In the genomic region with DNA sequence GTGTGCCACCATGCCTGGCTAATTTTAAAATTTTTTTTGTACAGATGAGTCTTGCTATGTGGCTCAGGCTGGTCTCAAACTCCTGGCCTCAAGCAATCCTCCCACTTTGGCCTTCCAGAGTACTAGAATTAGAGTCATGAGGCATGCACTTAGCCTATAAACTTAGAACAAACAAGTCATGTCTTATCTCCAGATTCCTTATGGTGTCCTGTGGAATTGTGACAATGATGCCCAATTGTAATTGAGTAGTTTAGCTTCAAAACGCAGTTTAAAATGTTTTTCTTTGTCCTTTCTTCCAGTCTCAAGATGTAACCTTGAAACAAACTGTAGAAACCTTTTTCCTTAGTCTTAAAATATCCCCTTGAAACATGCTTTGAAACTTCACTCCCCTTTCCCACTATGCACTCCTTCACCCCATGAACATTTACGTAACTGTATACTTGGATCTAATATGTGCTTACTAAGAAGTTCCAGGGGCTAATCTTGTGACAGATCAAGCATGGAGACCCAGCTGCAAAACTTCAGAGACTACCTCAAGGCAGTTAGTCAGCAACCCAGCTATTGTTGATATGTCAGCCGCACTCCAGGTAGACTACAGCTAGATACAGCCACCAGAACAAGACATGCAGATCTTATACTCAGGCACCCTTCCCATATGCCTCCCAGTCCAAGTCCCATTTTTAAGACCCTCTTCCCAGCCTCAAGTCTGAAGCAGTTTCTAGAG, we compare ENCODE assay signal across 2 cellular contexts.
TF ChIP-seq lines count a peak whose summit lies in the region.

No MANE protein-coding gene starts in this region.

TF ChIP-seq in GM23338, 12 proteins besides CTCF, POLR2A, EP300 and RAD21 (continues in another document):
- TF ChIP-seq, protein P1, sequence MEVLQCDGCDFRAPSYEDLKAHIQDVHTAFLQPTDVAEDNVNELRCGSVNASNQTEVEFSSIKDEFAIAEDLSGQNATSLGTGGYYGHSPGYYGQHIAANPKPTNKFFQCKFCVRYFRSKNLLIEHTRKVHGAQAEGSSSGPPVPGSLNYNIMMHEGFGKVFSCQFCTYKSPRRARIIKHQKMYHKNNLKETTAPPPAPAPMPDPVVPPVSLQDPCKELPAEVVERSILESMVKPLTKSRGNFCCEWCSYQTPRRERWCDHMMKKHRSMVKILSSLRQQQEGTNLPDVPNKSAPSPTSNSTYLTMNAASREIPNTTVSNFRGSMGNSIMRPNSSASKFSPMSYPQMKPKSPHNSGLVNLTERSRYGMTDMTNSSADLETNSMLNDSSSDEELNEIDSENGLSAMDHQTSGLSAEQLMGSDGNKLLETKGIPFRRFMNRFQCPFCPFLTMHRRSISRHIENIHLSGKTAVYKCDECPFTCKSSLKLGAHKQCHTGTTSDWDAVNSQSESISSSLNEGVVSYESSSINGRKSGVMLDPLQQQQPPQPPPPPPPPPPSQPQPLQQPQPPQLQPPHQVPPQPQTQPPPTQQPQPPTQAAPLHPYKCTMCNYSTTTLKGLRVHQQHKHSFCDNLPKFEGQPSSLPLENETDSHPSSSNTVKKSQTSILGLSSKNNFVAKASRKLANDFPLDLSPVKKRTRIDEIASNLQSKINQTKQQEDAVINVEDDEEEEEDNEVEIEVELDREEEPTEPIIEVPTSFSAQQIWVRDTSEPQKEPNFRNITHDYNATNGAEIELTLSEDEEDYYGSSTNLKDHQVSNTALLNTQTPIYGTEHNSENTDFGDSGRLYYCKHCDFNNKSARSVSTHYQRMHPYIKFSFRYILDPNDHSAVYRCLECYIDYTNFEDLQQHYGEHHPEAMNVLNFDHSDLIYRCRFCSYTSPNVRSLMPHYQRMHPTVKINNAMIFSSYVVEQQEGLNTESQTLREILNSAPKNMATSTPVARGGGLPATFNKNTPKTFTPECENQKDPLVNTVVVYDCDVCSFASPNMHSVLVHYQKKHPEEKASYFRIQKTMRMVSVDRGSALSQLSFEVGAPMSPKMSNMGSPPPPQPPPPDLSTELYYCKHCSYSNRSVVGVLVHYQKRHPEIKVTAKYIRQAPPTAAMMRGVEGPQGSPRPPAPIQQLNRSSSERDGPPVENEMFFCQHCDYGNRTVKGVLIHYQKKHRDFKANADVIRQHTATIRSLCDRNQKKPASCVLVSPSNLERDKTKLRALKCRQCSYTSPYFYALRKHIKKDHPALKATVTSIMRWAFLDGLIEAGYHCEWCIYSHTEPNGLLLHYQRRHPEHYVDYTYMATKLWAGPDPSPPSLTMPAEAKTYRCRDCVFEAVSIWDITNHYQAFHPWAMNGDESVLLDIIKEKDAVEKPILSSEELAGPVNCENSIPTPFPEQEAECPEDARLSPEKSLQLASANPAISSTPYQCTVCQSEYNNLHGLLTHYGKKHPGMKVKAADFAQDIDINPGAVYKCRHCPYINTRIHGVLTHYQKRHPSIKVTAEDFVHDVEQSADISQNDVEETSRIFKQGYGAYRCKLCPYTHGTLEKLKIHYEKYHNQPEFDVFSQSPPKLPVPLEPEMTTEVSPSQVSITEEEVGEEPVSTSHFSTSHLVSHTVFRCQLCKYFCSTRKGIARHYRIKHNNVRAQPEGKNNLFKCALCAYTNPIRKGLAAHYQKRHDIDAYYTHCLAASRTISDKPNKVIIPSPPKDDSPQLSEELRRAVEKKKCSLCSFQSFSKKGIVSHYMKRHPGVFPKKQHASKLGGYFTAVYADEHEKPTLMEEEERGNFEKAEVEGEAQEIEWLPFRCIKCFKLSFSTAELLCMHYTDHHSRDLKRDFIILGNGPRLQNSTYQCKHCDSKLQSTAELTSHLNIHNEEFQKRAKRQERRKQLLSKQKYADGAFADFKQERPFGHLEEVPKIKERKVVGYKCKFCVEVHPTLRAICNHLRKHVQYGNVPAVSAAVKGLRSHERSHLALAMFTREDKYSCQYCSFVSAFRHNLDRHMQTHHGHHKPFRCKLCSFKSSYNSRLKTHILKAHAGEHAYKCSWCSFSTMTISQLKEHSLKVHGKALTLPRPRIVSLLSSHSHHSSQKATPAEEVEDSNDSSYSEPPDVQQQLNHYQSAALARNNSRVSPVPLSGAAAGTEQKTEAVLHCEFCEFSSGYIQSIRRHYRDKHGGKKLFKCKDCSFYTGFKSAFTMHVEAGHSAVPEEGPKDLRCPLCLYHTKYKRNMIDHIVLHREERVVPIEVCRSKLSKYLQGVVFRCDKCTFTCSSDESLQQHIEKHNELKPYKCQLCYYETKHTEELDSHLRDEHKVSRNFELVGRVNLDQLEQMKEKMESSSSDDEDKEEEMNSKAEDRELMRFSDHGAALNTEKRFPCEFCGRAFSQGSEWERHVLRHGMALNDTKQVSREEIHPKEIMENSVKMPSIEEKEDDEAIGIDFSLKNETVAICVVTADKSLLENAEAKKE (CRISPR knock-in tag; IDR thresholded peaks at IDR 0.05) = no peak
- TF ChIP-seq, protein P2, sequence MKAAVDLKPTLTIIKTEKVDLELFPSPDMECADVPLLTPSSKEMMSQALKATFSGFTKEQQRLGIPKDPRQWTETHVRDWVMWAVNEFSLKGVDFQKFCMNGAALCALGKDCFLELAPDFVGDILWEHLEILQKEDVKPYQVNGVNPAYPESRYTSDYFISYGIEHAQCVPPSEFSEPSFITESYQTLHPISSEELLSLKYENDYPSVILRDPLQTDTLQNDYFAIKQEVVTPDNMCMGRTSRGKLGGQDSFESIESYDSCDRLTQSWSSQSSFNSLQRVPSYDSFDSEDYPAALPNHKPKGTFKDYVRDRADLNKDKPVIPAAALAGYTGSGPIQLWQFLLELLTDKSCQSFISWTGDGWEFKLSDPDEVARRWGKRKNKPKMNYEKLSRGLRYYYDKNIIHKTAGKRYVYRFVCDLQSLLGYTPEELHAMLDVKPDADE (IDR thresholded peaks at IDR 0.05) = no peak
- TF ChIP-seq EZH2 (IDR thresholded peaks at IDR 0.05; ENCODE audit: low read depth, unreplicated experiment) (no peak), NANOG (IDR thresholded peaks at IDR 0.05; ENCODE audit: borderline replicate concordance) (no peak), EZH2phosphoT487 (IDR thresholded peaks at IDR 0.05; ENCODE audit: unreplicated experiment) (no peak), ZNF114 (CRISPR knock-in tag; IDR thresholded peaks at IDR 0.05) (no peak), JUNB (IDR thresholded peaks at IDR 0.05; ENCODE audit: unreplicated experiment) (no peak)
- TF ChIP-seq, protein P3, sequence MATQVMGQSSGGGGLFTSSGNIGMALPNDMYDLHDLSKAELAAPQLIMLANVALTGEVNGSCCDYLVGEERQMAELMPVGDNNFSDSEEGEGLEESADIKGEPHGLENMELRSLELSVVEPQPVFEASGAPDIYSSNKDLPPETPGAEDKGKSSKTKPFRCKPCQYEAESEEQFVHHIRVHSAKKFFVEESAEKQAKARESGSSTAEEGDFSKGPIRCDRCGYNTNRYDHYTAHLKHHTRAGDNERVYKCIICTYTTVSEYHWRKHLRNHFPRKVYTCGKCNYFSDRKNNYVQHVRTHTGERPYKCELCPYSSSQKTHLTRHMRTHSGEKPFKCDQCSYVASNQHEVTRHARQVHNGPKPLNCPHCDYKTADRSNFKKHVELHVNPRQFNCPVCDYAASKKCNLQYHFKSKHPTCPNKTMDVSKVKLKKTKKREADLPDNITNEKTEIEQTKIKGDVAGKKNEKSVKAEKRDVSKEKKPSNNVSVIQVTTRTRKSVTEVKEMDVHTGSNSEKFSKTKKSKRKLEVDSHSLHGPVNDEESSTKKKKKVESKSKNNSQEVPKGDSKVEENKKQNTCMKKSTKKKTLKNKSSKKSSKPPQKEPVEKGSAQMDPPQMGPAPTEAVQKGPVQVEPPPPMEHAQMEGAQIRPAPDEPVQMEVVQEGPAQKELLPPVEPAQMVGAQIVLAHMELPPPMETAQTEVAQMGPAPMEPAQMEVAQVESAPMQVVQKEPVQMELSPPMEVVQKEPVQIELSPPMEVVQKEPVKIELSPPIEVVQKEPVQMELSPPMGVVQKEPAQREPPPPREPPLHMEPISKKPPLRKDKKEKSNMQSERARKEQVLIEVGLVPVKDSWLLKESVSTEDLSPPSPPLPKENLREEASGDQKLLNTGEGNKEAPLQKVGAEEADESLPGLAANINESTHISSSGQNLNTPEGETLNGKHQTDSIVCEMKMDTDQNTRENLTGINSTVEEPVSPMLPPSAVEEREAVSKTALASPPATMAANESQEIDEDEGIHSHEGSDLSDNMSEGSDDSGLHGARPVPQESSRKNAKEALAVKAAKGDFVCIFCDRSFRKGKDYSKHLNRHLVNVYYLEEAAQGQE (IDR thresholded peaks at IDR 0.05; ENCODE audit: unreplicated experiment) = no peak

TF ChIP-seq in K562, 482 proteins besides CTCF, POLR2A, EP300 and RAD21 (continues in another document):
- TF ChIP-seq FOXA3 (CRISPR knock-in tag; conservative IDR thresholded peaks at IDR 0.05 in 1 of 2, IDR thresholded peaks at IDR 0.05 in 1 of 2) = peak; percentile 49 to 70; a peak in 3 of 4 replicates
- peak; percentile 29; the same call in 1 of the 2 replicates for TF ChIP-seq C11orf30 (IDR thresholded peaks at IDR 0.05; ENCODE audit: low read depth)
- TF ChIP-seq TOE1 (IDR thresholded peaks at IDR 0.05; ENCODE audit: borderline replicate concordance) = no peak
- no peak for TF ChIP-seq TOE1 (CRISPR knock-in tag; IDR thresholded peaks at IDR 0.05; ENCODE audit: borderline replicate concordance, low read depth)
- TF ChIP-seq, protein P3 (CRISPR knock-in tag; IDR thresholded peaks at IDR 0.05; ENCODE audit: low read depth) = no peak
- TF ChIP-seq, protein P4, sequence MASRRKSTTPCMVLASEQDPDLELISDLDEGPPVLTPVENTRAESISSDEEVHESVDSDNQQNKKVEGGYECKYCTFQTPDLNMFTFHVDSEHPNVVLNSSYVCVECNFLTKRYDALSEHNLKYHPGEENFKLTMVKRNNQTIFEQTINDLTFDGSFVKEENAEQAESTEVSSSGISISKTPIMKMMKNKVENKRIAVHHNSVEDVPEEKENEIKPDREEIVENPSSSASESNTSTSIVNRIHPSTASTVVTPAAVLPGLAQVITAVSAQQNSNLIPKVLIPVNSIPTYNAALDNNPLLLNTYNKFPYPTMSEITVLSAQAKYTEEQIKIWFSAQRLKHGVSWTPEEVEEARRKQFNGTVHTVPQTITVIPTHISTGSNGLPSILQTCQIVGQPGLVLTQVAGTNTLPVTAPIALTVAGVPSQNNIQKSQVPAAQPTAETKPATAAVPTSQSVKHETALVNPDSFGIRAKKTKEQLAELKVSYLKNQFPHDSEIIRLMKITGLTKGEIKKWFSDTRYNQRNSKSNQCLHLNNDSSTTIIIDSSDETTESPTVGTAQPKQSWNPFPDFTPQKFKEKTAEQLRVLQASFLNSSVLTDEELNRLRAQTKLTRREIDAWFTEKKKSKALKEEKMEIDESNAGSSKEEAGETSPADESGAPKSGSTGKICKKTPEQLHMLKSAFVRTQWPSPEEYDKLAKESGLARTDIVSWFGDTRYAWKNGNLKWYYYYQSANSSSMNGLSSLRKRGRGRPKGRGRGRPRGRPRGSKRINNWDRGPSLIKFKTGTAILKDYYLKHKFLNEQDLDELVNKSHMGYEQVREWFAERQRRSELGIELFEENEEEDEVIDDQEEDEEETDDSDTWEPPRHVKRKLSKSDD (conservative IDR thresholded peaks at IDR 0.05; ENCODE audit: low read length) = no peak
- TF ChIP-seq STAT5A (IDR thresholded peaks at IDR 0.05; ENCODE audit: borderline replicate concordance, low read length) = peak; percentile 16; the same call in 1 of the 2 replicates
- TF ChIP-seq, protein P5, sequence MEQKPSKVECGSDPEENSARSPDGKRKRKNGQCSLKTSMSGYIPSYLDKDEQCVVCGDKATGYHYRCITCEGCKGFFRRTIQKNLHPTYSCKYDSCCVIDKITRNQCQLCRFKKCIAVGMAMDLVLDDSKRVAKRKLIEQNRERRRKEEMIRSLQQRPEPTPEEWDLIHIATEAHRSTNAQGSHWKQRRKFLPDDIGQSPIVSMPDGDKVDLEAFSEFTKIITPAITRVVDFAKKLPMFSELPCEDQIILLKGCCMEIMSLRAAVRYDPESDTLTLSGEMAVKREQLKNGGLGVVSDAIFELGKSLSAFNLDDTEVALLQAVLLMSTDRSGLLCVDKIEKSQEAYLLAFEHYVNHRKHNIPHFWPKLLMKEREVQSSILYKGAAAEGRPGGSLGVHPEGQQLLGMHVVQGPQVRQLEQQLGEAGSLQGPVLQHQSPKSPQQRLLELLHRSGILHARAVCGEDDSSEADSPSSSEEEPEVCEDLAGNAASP (IDR thresholded peaks at IDR 0.05) = no peak
- TF ChIP-seq TEAD4 (IDR thresholded peaks at IDR 0.05; ENCODE audit: low read length) = peak; percentile 58
- no peak for TF ChIP-seq TEAD4 (CRISPR knock-in tag; IDR thresholded peaks at IDR 0.05; ENCODE audit: borderline replicate concordance)
- no peak for TF ChIP-seq IFI16 (CRISPR knock-in tag; IDR thresholded peaks at IDR 0.05)
- TF ChIP-seq ZNF445 (CRISPR knock-in tag; IDR thresholded peaks at IDR 0.05; ENCODE audit: low read depth) = no peak
- TF ChIP-seq ATF1 (CRISPR knock-in tag; IDR thresholded peaks at IDR 0.05) = no peak
- 0 out of 2 replicates have a peak, but pooled peaks have one; percentile 27 for TF ChIP-seq ATF1 (tag; IDR thresholded peaks at IDR 0.05)
- 0 out of 2 replicates have a peak, but pooled peaks have one; percentile 68 for TF ChIP-seq NFATC3 (IDR thresholded peaks at IDR 0.05)
- TF ChIP-seq ZNF830 (CRISPR knock-in tag; IDR thresholded peaks at IDR 0.05) = no peak
- TF ChIP-seq ZNF124 (CRISPR knock-in tag; IDR thresholded peaks at IDR 0.05) = no peak
- TF ChIP-seq GATA2 (CRISPR knock-in tag; IDR thresholded peaks at IDR 0.05) = peak; percentile 46; the same call in 1 of the 2 replicates
- no peak for TF ChIP-seq HNRNPL (IDR thresholded peaks at IDR 0.05; ENCODE audit: low read depth, low read length)
- no peak for TF ChIP-seq TAF9B (IDR thresholded peaks at IDR 0.05; ENCODE audit: partially characterized antibody)
- no peak for TF ChIP-seq IRF2 (CRISPR knock-in tag; IDR thresholded peaks at IDR 0.05)
- no peak for TF ChIP-seq SIX5 (IDR thresholded peaks at IDR 0.05; ENCODE audit: borderline replicate concordance in 1 of 2, insufficient read depth in 1 of 2, low read depth in 1 of 2, low read length in 2 of 2)
- TF ChIP-seq ZNF146 (CRISPR knock-in tag; IDR thresholded peaks at IDR 0.05; ENCODE audit: unreplicated experiment) = no peak
- no peak for TF ChIP-seq ZNF165 (CRISPR knock-in tag; IDR thresholded peaks at IDR 0.05; ENCODE audit: borderline replicate concordance)
